In genomic region chr21:36069713-36070573, GRCh38 we compare ENCODE assay signal across 1 cellular context.
TF ChIP-seq lines count a peak whose summit lies in the region.

Gene CBR1, plus strand, starts transcription at chr21:36070024. Its CDS starts 92 bp downstream, at chr21:36070116.

TF ChIP-seq in HEK293, 187 proteins besides CTCF, POLR2A, EP300 and RAD21 (continued from another document and continues in another):
- TF ChIP-seq ZNF280C (tag by site-specific recombination; IDR thresholded peaks at IDR 0.05) (no peak), PRDM2 (tag by site-specific recombination; IDR thresholded peaks at IDR 0.05; ENCODE audit: borderline replicate concordance) (0 out of 2 replicates have a peak, but pooled peaks have one; percentile 73), ZNF292 (tag by site-specific recombination; IDR thresholded peaks at IDR 0.05; ENCODE audit: borderline replicate concordance, low read depth) (no peak), ZNF423 (tag by site-specific recombination; IDR thresholded peaks at IDR 0.05) (peak; percentile 75), ZNF529 (tag by site-specific recombination; IDR thresholded peaks at IDR 0.05; ENCODE audit: insufficient replicate concordance) (no peak), ZFP41 (tag by site-specific recombination; IDR thresholded peaks at IDR 0.05; ENCODE audit: borderline replicate concordance) (no peak), ZNF114 (tag by site-specific recombination; IDR thresholded peaks at IDR 0.05) (no peak), WT1 (tag by site-specific recombination; IDR thresholded peaks at IDR 0.05) (no peak; the same call in 1 of the 2 replicates), ZNF658 (tag by site-specific recombination; IDR thresholded peaks at IDR 0.05) (no peak), GLIS2 (tag by site-specific recombination; IDR thresholded peaks at IDR 0.05) (no peak; the same call in 1 of the 2 replicates), OVOL3 (tag by site-specific recombination; IDR thresholded peaks at IDR 0.05) (no peak; the same call in 1 of the 2 replicates), ZNF398 (tag by site-specific recombination; IDR thresholded peaks at IDR 0.05) (no peak), TRIM28 (IDR thresholded peaks at IDR 0.05; ENCODE audit: borderline replicate concordance, low read length) (peak; percentile 5; the same call in 1 of the 2 replicates), ZNF23 (tag by site-specific recombination; IDR thresholded peaks at IDR 0.05; ENCODE audit: borderline replicate concordance) (no peak), ZNF530 (tag by site-specific recombination; IDR thresholded peaks at IDR 0.05; ENCODE audit: low read depth) (no peak), ZSCAN16 (tag by site-specific recombination; IDR thresholded peaks at IDR 0.05) (peak; percentile 81), ZNF560 (tag by site-specific recombination; IDR thresholded peaks at IDR 0.05; ENCODE audit: borderline replicate concordance) (no peak), ZNF138 (tag by site-specific recombination; IDR thresholded peaks at IDR 0.05; ENCODE audit: borderline replicate concordance) (no peak), ZNF426 (tag by site-specific recombination; IDR thresholded peaks at IDR 0.05) (no peak), ZBTB8A (tag by site-specific recombination; IDR thresholded peaks at IDR 0.05) (peak; percentile 62), ZNF24 (tag by site-specific recombination; IDR thresholded peaks at IDR 0.05) (peak; percentile 35; the same call in 1 of the 2 replicates), HOXD13 (CRISPR knock-in tag; IDR thresholded peaks at IDR 0.05; ENCODE audit: borderline replicate concordance) (no peak), KLF1 (tag by site-specific recombination; IDR thresholded peaks at IDR 0.05) (peak; percentile 71), ZNF639 (tag by site-specific recombination; IDR thresholded peaks at IDR 0.05) (peak; percentile 57; the same call in 1 of the 2 replicates), ZBTB21 (tag by site-specific recombination; IDR thresholded peaks at IDR 0.05) (no peak), SP3 (tag by site-specific recombination; IDR thresholded peaks at IDR 0.05) (peak; percentile 85), ZNF670 (tag by site-specific recombination; IDR thresholded peaks at IDR 0.05; ENCODE audit: low read depth) (no peak), ZNF48 (tag by site-specific recombination; IDR thresholded peaks at IDR 0.05) (no peak), ZNF830 (tag by site-specific recombination; IDR thresholded peaks at IDR 0.05; ENCODE audit: low read depth) (no peak), ZNF174 (tag by site-specific recombination; IDR thresholded peaks at IDR 0.05) (no peak), GLIS1 (tag by site-specific recombination; IDR thresholded peaks at IDR 0.05) (peak; percentile 81), ZNF626 (tag by site-specific recombination; IDR thresholded peaks at IDR 0.05) (no peak), ZNF10 (tag by site-specific recombination; IDR thresholded peaks at IDR 0.05) (no peak), ZNF785 (tag by site-specific recombination; IDR thresholded peaks at IDR 0.05) (peak; percentile 97), ZNF768 (tag by site-specific recombination; IDR thresholded peaks at IDR 0.05) (no peak; the same call in 1 of the 2 replicates), INSM2 (tag by site-specific recombination; IDR thresholded peaks at IDR 0.05) (peak; percentile 82), SCRT2 (tag by site-specific recombination; IDR thresholded peaks at IDR 0.05) (0 out of 2 replicates have a peak, but pooled peaks have one; percentile 21), ZNF16 (tag by site-specific recombination; IDR thresholded peaks at IDR 0.05; ENCODE audit: low read depth) (no peak), ZNF146 (tag by site-specific recombination; IDR thresholded peaks at IDR 0.05) (0 out of 2 replicates have a peak, but pooled peaks have one; percentile 35), ZNF350 (tag by site-specific recombination; IDR thresholded peaks at IDR 0.05) (no peak), ZNF843 (tag by site-specific recombination; IDR thresholded peaks at IDR 0.05) (no peak), GLI2 (tag by site-specific recombination; IDR thresholded peaks at IDR 0.05; ENCODE audit: borderline replicate concordance, low read depth) (no peak), ZNF514 (tag by site-specific recombination; IDR thresholded peaks at IDR 0.05) (no peak), ZNF521 (tag by site-specific recombination; IDR thresholded peaks at IDR 0.05) (no peak), ZNF664 (tag by site-specific recombination; IDR thresholded peaks at IDR 0.05) (no peak), ZNF324 (tag by site-specific recombination; IDR thresholded peaks at IDR 0.05) (peak; percentile 75), ZNF629 (tag by site-specific recombination; IDR thresholded peaks at IDR 0.05) (peak; percentile 48; the same call in 1 of the 2 replicates), ZNF404 (tag by site-specific recombination; IDR thresholded peaks at IDR 0.05) (no peak), ZNF211 (tag by site-specific recombination; IDR thresholded peaks at IDR 0.05; ENCODE audit: low read depth) (no peak), ZNF76 (tag by site-specific recombination; IDR thresholded peaks at IDR 0.05; ENCODE audit: borderline replicate concordance, low read depth) (peak; percentile 52; the same call in 1 of the 2 replicates), ATF2 (tag by site-specific recombination; IDR thresholded peaks at IDR 0.05; ENCODE audit: low read depth) (no peak), GFI1B (tag by site-specific recombination; IDR thresholded peaks at IDR 0.05) (no peak), KLF8 (tag by site-specific recombination; IDR thresholded peaks at IDR 0.05) (peak; percentile 98), ZNF311 (tag by site-specific recombination; IDR thresholded peaks at IDR 0.05; ENCODE audit: borderline replicate concordance) (no peak), ZBTB20 (tag by site-specific recombination; IDR thresholded peaks at IDR 0.05) (peak; percentile 75; the same call in 1 of the 2 replicates), ZBTB17 (tag by site-specific recombination; IDR thresholded peaks at IDR 0.05) (peak; percentile 99), ZNF548 (tag by site-specific recombination; IDR thresholded peaks at IDR 0.05) (no peak)
